Comparison of ENCODE assay signal across 8 cellular contexts in genomic region chrX:13167444-13168207, GRCh38.
DNase-seq lines count a peak whose midpoint lies in the region; ATAC-seq and TF ChIP-seq lines count a peak whose summit lies in the region.

No MANE protein-coding gene starts in this region.

- H3K4me3 ChIP-seq in cardiac fibroblast (replicated peaks in 1 of 2; ENCODE audit: low read depth in 2 of 2, low read length in 2 of 2) = no peak overlapping the region

- peaks cover 2% of the 10 kb centered on the region for H3K9me3 Mint-ChIP-seq in CD4-positive, alpha-beta T cell
- peaks cover 6% of the 10 kb centered on the region for H3K9me3 Mint-ChIP-seq in natural killer cell treated with Interleukin-12 subunit alpha and Interleukin-12 subunit beta and Interleukin-15 and Interleukin-18, amount 100 ng/mL, for 72 hours

- POLR2A ChIA-PET in CD4-positive, alpha-beta T cell (lab: Charles Lee) = interaction anchor here (0.7 to 1.1 kb wide), 3 partner anchors 16 to 191 kb away, joined by 3 read pairs; no protein-coding TSS in a partner anchor

- intact Hi-C loops in CD4-positive, alpha-beta T cell (cut with DNase I, micrococcal nuclease) = no loop called here

- peak in 1 of 10 experiments; percentile 2 for DNase-seq in CD4-positive, alpha-beta T cell
- DNase-seq in NCI-H69 (lab: John Stamatoyannopoulos, UW) = peak; percentile 94
- DNase-seq in cardiac fibroblast (ENCODE audit: low read depth in 2 of 2) = peak; percentile 69 to 81
- DNase-seq in natural killer cell treated with Interleukin-12 subunit alpha and Interleukin-12 subunit beta and Interleukin-15 and Interleukin-18, amount 100 ng/mL, for 72 hours (ENCODE audit: low spot score) = no peak
- DNase-seq in GF-D8 (lab: John Stamatoyannopoulos, UW) = no peak
- DNase-seq in germinal center (ENCODE audit: low spot score) = no peak
- no peak for DNase-seq in HK-2 (ENCODE audit: unreplicated experiment)

- H3K27ac Mint-ChIP-seq in CD4-positive, alpha-beta T cell = peak overlapping the region; percentile 87
- peak overlapping the region; percentile 83 to 85 for H3K27ac Mint-ChIP-seq in natural killer cell treated with Interleukin-12 subunit alpha and Interleukin-12 subunit beta and Interleukin-15 and Interleukin-18, amount 100 ng/mL, for 72 hours

- H3K9me3 ChIP-seq in CD4-positive, alpha-beta T cell (ENCODE audit: control insufficient read depth, low read length) = no peaks in the 10 kb centered on the region

- no peaks in the 10 kb centered on the region for H3K36me3 Mint-ChIP-seq in CD4-positive, alpha-beta T cell (ENCODE audit: low read depth)
- H3K36me3 Mint-ChIP-seq in natural killer cell treated with Interleukin-12 subunit alpha and Interleukin-12 subunit beta and Interleukin-15 and Interleukin-18, amount 100 ng/mL, for 72 hours = peaks cover 14% of the 10 kb centered on the region

- peaks cover 34% of the 10 kb centered on the region for H3K4me1 Mint-ChIP-seq in CD4-positive, alpha-beta T cell (ENCODE audit: low read depth)
- peaks cover 20% of the 10 kb centered on the region in 2 donors for H3K4me1 Mint-ChIP-seq in natural killer cell treated with Interleukin-12 subunit alpha and Interleukin-12 subunit beta and Interleukin-15 and Interleukin-18, amount 100 ng/mL, for 72 hours (ENCODE audit: low read depth in 2 of 2)

- peak; percentile 57 for ATAC-seq in CD4-positive, alpha-beta T cell (ENCODE audit: poor library complexity)
- peak; percentile 48 to 64 for ATAC-seq in natural killer cell treated with Interleukin-12 subunit alpha and Interleukin-12 subunit beta and Interleukin-15 and Interleukin-18, amount 100 ng/mL, for 72 hours
- ATAC-seq in GM18870 (IDR thresholded peaks at IDR 0.05; ENCODE audit: unreplicated experiment) = no peak

- no peaks in the 10 kb centered on the region for H3K27me3 Mint-ChIP-seq in CD4-positive, alpha-beta T cell
- peaks cover 0 to 16% of the 10 kb centered on the region in 2 donors for H3K27me3 Mint-ChIP-seq in natural killer cell treated with Interleukin-12 subunit alpha and Interleukin-12 subunit beta and Interleukin-15 and Interleukin-18, amount 100 ng/mL, for 72 hours

- H3K4me3 Mint-ChIP-seq in CD4-positive, alpha-beta T cell = peak overlapping the region; percentile 84
- H3K4me3 Mint-ChIP-seq in natural killer cell treated with Interleukin-12 subunit alpha and Interleukin-12 subunit beta and Interleukin-15 and Interleukin-18, amount 100 ng/mL, for 72 hours = peak overlapping the region; percentile 77

- no peak overlapping the region for H3K27ac ChIP-seq in CD4-positive, alpha-beta T cell (ENCODE audit: low read depth, low read length)

- H3K27me3 ChIP-seq in CD4-positive, alpha-beta T cell (ENCODE audit: control insufficient read depth, insufficient read depth, low read length) = no peaks in the 10 kb centered on the region

- no peak for TF ChIP-seq CTCF in CD4-positive, alpha-beta T cell (IDR thresholded peaks at IDR 0.05)
- TF ChIP-seq CTCF in cardiac fibroblast (IDR thresholded peaks at IDR 0.05; ENCODE audit: low read depth, low read length) = no peak

- CTCF ChIA-PET in CD4-positive, alpha-beta T cell (lab: Charles Lee) = no interaction called here

Comparison
In these comparisons a context has a peak if more than half of its experiments do, and no peak if none do; other contexts are left out.
1. DNase-seq: peak in NCI-H69 (single experiment) and cardiac fibroblast (2 of 2); none in natural killer cell treated with Interleukin-12 subunit alpha and Interleukin-12 subunit beta and Interleukin-15 and Interleukin-18, amount 100 ng/mL, for 72 hours (single experiment), GF-D8 (single experiment), germinal center (single experiment) and HK-2 (single experiment).